Comparison of ENCODE assay signal across 18 cellular contexts in genomic region chr14:81831128-81831815, GRCh38.
DNase-seq lines count a peak whose midpoint lies in the region; ATAC-seq, FAIRE-seq and TF ChIP-seq lines count a peak whose summit lies in the region.
"Had no signal": no experiment of that assay in that cellular context is flagged by ENCODE, and none has a peak within 500 bp of the region (broad histone marks: within the 10 kb centered on the region; RNA-seq: fewer than 3 reads in every experiment).

No MANE protein-coding gene starts in this region.

- DNase-seq in HAP-1 (ENCODE audit: low spot score in 2 of 2) (peak; percentile 24 to 28), adipocyte (ENCODE audit: low read depth) (peak; percentile 0), left ventricle myocardium inferior (peak; percentile 59), pancreas (peak in 3 of 6 donors; percentile 18 to 62 (median 37)), SW480 (ENCODE audit: low spot score) (no peak), chondrocyte (ENCODE audit: low spot score) (no peak), substantia nigra (lab: John Stamatoyannopoulos, UW) (no peak), NOMO-1 (lab: John Stamatoyannopoulos, UW; ENCODE audit: unreplicated experiment in 2 of 2) (no peak)
- DNase-seq: activated CD8-positive, alpha-beta T cell treated with anti-CD3 and anti-CD28 coated beads, Interleukin-2, amount 10 ng/mL, durations not matched to agents 7 days and 5 days; activated gamma-delta T cell; hippocampal formation; NCI-H526 treated with DMSO at 0.1 percent for 48 hours; posterior cingulate gyrus; SHP77; T1000 had no signal

- H3K4me3 Mint-ChIP-seq in chondrocyte (ENCODE audit: unreplicated experiment), result no peak overlapping the region
- H3K4me3 Mint-ChIP-seq: activated CD8-positive, alpha-beta T cell treated with anti-CD3 and anti-CD28 coated beads, Interleukin-2, amount 10 ng/mL, durations not matched to agents 7 days and 5 days had no signal

- H3K4me1 Mint-ChIP-seq in chondrocyte (ENCODE audit: low read depth), result no peaks in the 10 kb centered on the region

- intact Hi-C loops in left ventricle myocardium inferior (cut with micrococcal nuclease), result no loop called here
- intact Hi-C loops in pancreas (cut with DNase I), result no loop called here

- H3K27me3 Mint-ChIP-seq in chondrocyte (ENCODE audit: low read depth), result no peaks in the 10 kb centered on the region

- no peaks in the 10 kb centered on the region for H3K9me3 ChIP-seq in HAP-1
- peaks cover 19% of the 10 kb centered on the region for H3K9me3 ChIP-seq in adipocyte (ENCODE audit: control insufficient read depth, low read length)
- peaks cover 20% of the 10 kb centered on the region for H3K9me3 ChIP-seq in left ventricle myocardium inferior (replicated peaks)
- no peaks in the 10 kb centered on the region for H3K9me3 ChIP-seq in pancreas
- H3K9me3 ChIP-seq: vagina had no signal

- H3K27ac ChIP-seq in left ventricle myocardium inferior (replicated peaks) (peak overlapping the region; percentile 43), pancreas (peak overlapping the region in 2 of 4 donors; percentile 5 to 26), substantia nigra (ENCODE audit: low read depth, low read length, poor library complexity, severe bottlenecking) (no peak overlapping the region)
- H3K27ac ChIP-seq: vagina had no signal

- no peaks in the 10 kb centered on the region for H3K36me3 Mint-ChIP-seq in chondrocyte (ENCODE audit: low read depth)

- no peak overlapping the region for H3K27ac Mint-ChIP-seq in chondrocyte (ENCODE audit: unreplicated experiment)
- H3K27ac Mint-ChIP-seq: activated CD8-positive, alpha-beta T cell treated with anti-CD3 and anti-CD28 coated beads, Interleukin-2, amount 10 ng/mL, durations not matched to agents 7 days and 5 days had no signal

- ATAC-seq in pancreas, result peak in 3 of 4 donors; percentile 67 to 95 (median 94)
- ATAC-seq: activated CD8-positive, alpha-beta T cell treated with anti-CD3 and anti-CD28 coated beads, Interleukin-2, amount 10 ng/mL, durations not matched to agents 7 days and 5 days had no signal

- H3K4me1 ChIP-seq in HAP-1 (no peaks in the 10 kb centered on the region), adipocyte (ENCODE audit: control insufficient read depth, insufficient read depth, low read length) (peaks cover 5% of the 10 kb centered on the region), left ventricle myocardium inferior (peaks cover 5% of the 10 kb centered on the region), pancreas (peaks cover 0 to 14% (median 0%) of the 10 kb centered on the region in 3 donors)
- H3K4me1 ChIP-seq: breast epithelium, vagina had no signal

- H3K4me3 ChIP-seq in HAP-1 (no peak overlapping the region), adipocyte (ENCODE audit: low read length) (no peak overlapping the region), left ventricle myocardium inferior (no peak overlapping the region), pancreas (no peak overlapping the region)
- H3K4me3 ChIP-seq: breast epithelium, vagina had no signal

- in situ Hi-C loops in HAP-1 (cut with MboI; ENCODE audit: low sequenced_read_pairs), result no loop called here

- no peaks in the 10 kb centered on the region for H3K27me3 ChIP-seq in HAP-1 (ENCODE audit: low read depth)
- H3K27me3 ChIP-seq in adipocyte (replicated peaks; ENCODE audit: control insufficient read depth, insufficient read depth, low read length), result peaks cover 10% of the 10 kb centered on the region
- no peaks in the 10 kb centered on the region for H3K27me3 ChIP-seq in left ventricle myocardium inferior (ENCODE audit: low read depth)
- H3K27me3 ChIP-seq in pancreas, result no peaks in the 10 kb centered on the region
- H3K27me3 ChIP-seq: breast epithelium, vagina had no signal

- FAIRE-seq in pancreas (lab: Jason Lieb, UNC), result no peak
- FAIRE-seq: endothelial cell of umbilical vein had no signal

- 41 to 52% methylated on average over 4 of the region's 4 CpGs for WGBS in pancreas, 2 donors

- H3K36me3 ChIP-seq in HAP-1 (replicated peaks) (no peaks in the 10 kb centered on the region; the same call in 1 of the 2 replicates), adipocyte (ENCODE audit: control insufficient read depth, insufficient read depth, low read length, severe bottlenecking) (no peaks in the 10 kb centered on the region), left ventricle myocardium inferior (no peaks in the 10 kb centered on the region), pancreas (no peaks in the 10 kb centered on the region)
- H3K36me3 ChIP-seq: breast epithelium, vagina had no signal

- TF ChIP-seq CTCF in left ventricle myocardium inferior (IDR thresholded peaks at IDR 0.05; ENCODE audit: borderline replicate concordance) (no peak), pancreas (IDR thresholded peaks at IDR 0.05) (no peak), chondrocyte (IDR thresholded peaks at IDR 0.05) (no peak)

- H3K9ac ChIP-seq in adipocyte (ENCODE audit: low read length), result no peak overlapping the region

- H3K9me3 Mint-ChIP-seq in chondrocyte (ENCODE audit: low read depth), result peaks cover 44% of the 10 kb centered on the region

Comparison
In these comparisons a context has a peak if more than half of its experiments do, and no peak if none do; other contexts are left out.
1. DNase-seq: peak in HAP-1 (2 of 2), adipocyte (single experiment) and left ventricle myocardium inferior (single experiment); none in SW480 (single experiment), chondrocyte (single experiment), substantia nigra (0 of 49) and NOMO-1 (0 of 2).